In the genomic region with DNA sequence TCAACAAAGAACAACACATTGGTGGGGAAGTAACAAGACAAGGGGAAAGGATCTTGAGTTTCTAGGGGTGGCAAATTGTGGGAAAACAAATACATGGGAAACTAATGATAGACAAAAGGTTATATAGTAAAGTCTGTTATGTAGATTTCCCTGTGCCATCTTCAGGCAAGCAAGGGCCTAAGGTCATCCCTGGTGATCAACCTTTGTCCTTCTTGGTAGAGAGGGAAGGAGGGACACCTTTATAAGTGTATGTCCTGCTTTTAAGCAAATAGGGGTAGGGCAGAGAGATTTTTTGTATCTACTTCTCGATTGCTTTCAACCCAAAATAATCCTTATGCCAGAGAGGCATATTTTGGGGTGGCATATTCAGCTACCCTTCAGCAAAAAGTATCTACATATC, we compare ENCODE assay signal across 19 cellular contexts.
"Had no signal": no experiment of that assay in that cellular context is flagged by ENCODE, and none has a peak within 500 bp of the region (broad histone marks: within the 10 kb centered on the region; RNA-seq: fewer than 3 reads in every experiment).

No MANE protein-coding gene starts in this region.

- DNase-seq: effector memory CD8-positive, alpha-beta T cell; gastrocnemius medialis; glutamatergic neuron; kidney; left cardiac atrium; left ventricle myocardium superior; naive thymus-derived CD8-positive, alpha-beta T cell; sigmoid colon; stimulated activated CD4-positive, alpha-beta T cell treated with anti-CD3 and anti-CD28 coated beads, Interleukin-2, amount 100 ng/mL, for 48 hours; stimulated activated naive CD4-positive, alpha-beta T cell treated with Interleukin-2 at 50 U/mL for 16 hours; thyroid gland; upper lobe of right lung had no signal

- H3K4me3 ChIP-seq: esophagus muscularis mucosa, gastrocnemius medialis, lung, right atrium auricular region, sigmoid colon, skin epidermis, thyroid gland, upper lobe of right lung had no signal

- H3K36me3 Mint-ChIP-seq: naive thymus-derived CD8-positive, alpha-beta T cell had no signal

- H3K27ac Mint-ChIP-seq: dendritic cell treated with granulocyte-macrophage colony-stimulating factor and Interleukin-4, amounts not matched to agents 40 ng/mL and 50 ng/mL, for 4 days; effector memory CD8-positive, alpha-beta T cell; naive thymus-derived CD8-positive, alpha-beta T cell had no signal

- H3K9me3 Mint-ChIP-seq: central memory CD8-positive, alpha-beta T cell; dendritic cell treated with granulocyte-macrophage colony-stimulating factor and Interleukin-4, amounts not matched to agents 40 ng/mL and 50 ng/mL, for 4 days; effector memory CD8-positive, alpha-beta T cell; naive thymus-derived CD8-positive, alpha-beta T cell had no signal

- H3K27ac ChIP-seq: epithelial cell of prostate, gastrocnemius medialis, right atrium auricular region, sigmoid colon, skin epidermis, thyroid gland, upper lobe of right lung had no signal

- H3K4me3 Mint-ChIP-seq: central memory CD8-positive, alpha-beta T cell; dendritic cell treated with granulocyte-macrophage colony-stimulating factor and Interleukin-4, amounts not matched to agents 40 ng/mL and 50 ng/mL, for 4 days; effector memory CD8-positive, alpha-beta T cell; naive thymus-derived CD8-positive, alpha-beta T cell had no signal

- ATAC-seq: effector memory CD8-positive, alpha-beta T cell; gastrocnemius medialis; left cardiac atrium; left ventricle myocardium superior; naive thymus-derived CD8-positive, alpha-beta T cell; upper lobe of right lung had no signal

- H3K27me3 ChIP-seq: esophagus muscularis mucosa, gastrocnemius medialis, right atrium auricular region, sigmoid colon, thyroid gland, upper lobe of right lung had no signal

- H3K27me3 Mint-ChIP-seq: central memory CD8-positive, alpha-beta T cell; dendritic cell treated with granulocyte-macrophage colony-stimulating factor and Interleukin-4, amounts not matched to agents 40 ng/mL and 50 ng/mL, for 4 days; effector memory CD8-positive, alpha-beta T cell; naive thymus-derived CD8-positive, alpha-beta T cell had no signal

- H3K9me3 ChIP-seq: esophagus muscularis mucosa, gastrocnemius medialis, right atrium auricular region, sigmoid colon, thyroid gland, upper lobe of right lung had no signal

- H3K36me3 ChIP-seq: esophagus muscularis mucosa, gastrocnemius medialis, right atrium auricular region, sigmoid colon, thyroid gland, upper lobe of right lung had no signal
